In the genomic region with DNA sequence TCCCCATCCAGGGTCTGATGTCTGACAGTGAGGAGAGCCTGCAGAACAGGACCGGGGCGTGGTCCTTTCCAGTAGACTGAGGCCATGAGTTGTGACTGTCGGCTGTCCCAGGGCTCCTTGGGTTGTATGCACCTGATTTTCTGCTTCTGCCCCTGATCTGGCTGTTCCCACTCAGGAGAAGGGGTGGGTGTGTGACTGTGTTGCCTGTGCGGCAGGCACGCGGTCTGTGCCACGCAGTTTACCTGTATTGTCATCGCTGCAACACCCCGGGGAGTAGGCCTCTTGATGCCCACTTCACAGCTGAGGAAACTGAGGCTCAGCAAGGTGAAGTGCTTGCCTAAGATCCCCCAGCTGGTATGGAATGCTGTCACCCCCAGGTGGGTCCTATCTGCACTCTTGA, we compare ENCODE assay signal across 14 cellular contexts. TPM values are rescaled to one million over a fixed set of nuclear protein-coding genes. Genes with fewer than 3 reads are reported as not detected.
DNase-seq lines count a peak whose midpoint lies in the region; TF ChIP-seq lines count a peak whose summit lies in the region.
"Had no signal": no experiment of that assay in that cellular context is flagged by ENCODE, and none has a peak within 500 bp of the region (broad histone marks: within the 10 kb centered on the region; RNA-seq: fewer than 3 reads in every experiment).

No MANE protein-coding gene starts in this region.

- H3K4me1 ChIP-seq in adrenal gland (replicated peaks in 1 of 2): peaks cover 0 to 16% of the 10 kb centered on the region in 2 donors
- peaks cover 66 to 73% of the 10 kb centered on the region in 2 experiments for H3K4me1 ChIP-seq in neutrophil (ENCODE audit: control insufficient read depth in 1 of 2, insufficient read depth in 1 of 2, low read depth in 1 of 2, low read length in 1 of 2)
- peaks cover 0 to 52% (median 17%) of the 10 kb centered on the region in 4 donors for H3K4me1 ChIP-seq in tibial nerve

- H3K27me3 ChIP-seq in adrenal gland (peaks cover 10% of the 10 kb centered on the region), neutrophil (peaks cover 8% of the 10 kb centered on the region), tibial nerve (no peaks in the 10 kb centered on the region)

- TF ChIP-seq EP300 in tibial nerve (IDR thresholded peaks at IDR 0.05): no peak

- H3K27ac ChIP-seq in adrenal gland (peak overlapping the region in 3 of 5 donors; percentile 21 to 89 (median 74)), neutrophil (peak overlapping the region; percentile 48), tibial nerve (peak overlapping the region; percentile 64 to 92 (median 84))

- no peak for DNase-seq in adrenal gland
- no peak for DNase-seq in fibroblast of pulmonary artery (ENCODE audit: low read depth)
- DNase-seq in tibial nerve (ENCODE audit: low spot score in 2 of 2): no peak
- no peak for DNase-seq in HuH-7 (ENCODE audit: low spot score)
- DNase-seq in stimulated activated CD4-positive, alpha-beta T cell treated with anti-CD3 and anti-CD28 coated beads, Interleukin-4, amount 100 ng/mL, for 1 hour: no peak
- DNase-seq in D341Med (ENCODE audit: low spot score): no peak
- DNase-seq: activated CD4-positive, alpha-beta T cell treated with anti-CD3 and anti-CD28 coated beads, Interleukin-2, amount 50 U/mL, for 1 hour; cerebellar nuclear complex; foreskin melanocyte; islet precursor cell; NCI-H1105; T-helper 2 cell had no signal

- intact Hi-C loops in adrenal gland (cut with DNase I): no loop called here

- WGBS in adrenal gland, 4 donors: 85 to 95% (median 86%) methylated on average over 6 to 9 of the region's 9 CpGs; no CpG with 5 or more reads in 1 of the 4 donors
- WGBS in tibial nerve, 2 donors: 68 to 83% methylated on average over 8 to 9 of the region's 9 CpGs

- TF ChIP-seq CTCF in adrenal gland (IDR thresholded peaks at IDR 0.05) (no peak), fibroblast of pulmonary artery (IDR thresholded peaks at IDR 0.05; ENCODE audit: low read length, missing control alignments) (no peak), neutrophil (IDR thresholded peaks at IDR 0.05) (no peak), tibial nerve (IDR thresholded peaks at IDR 0.05) (no peak)

- peak in 1 of 2 donors; percentile 11 for TF ChIP-seq POLR2A in adrenal gland (IDR thresholded peaks at IDR 0.05)
- no peak for TF ChIP-seq POLR2A in tibial nerve (IDR thresholded peaks at IDR 0.05)

- H3K9me3 ChIP-seq in adrenal gland (replicated peaks in 1 of 3) (no peaks in the 10 kb centered on the region), neutrophil (no peaks in the 10 kb centered on the region), tibial nerve (no peaks in the 10 kb centered on the region)

- H3K36me3 ChIP-seq in adrenal gland (replicated peaks in 1 of 2) (no peaks in the 10 kb centered on the region), neutrophil (peaks cover 24% of the 10 kb centered on the region), tibial nerve (no peaks in the 10 kb centered on the region)

- H3K4me3 ChIP-seq in adrenal gland (peak overlapping the region in 1 of 4 donors; percentile 56), fibroblast of pulmonary artery (replicated peaks; ENCODE audit: low read depth, low read length) (peak overlapping the region; percentile 67), neutrophil (ENCODE audit: low read depth in 1 of 2, low read length in 1 of 2) (peak overlapping the region; percentile 75 to 81), tibial nerve (peak overlapping the region; percentile 43 to 63 (median 58))

RNA-seq across cellular contexts. Expression of a gene that starts 1.4 kb away (rescaled TPM):
- 100 to 1,000 TPM in 3 of 8 donors, 10 to 100 TPM in 5; 34.6 to 362 (median 85.3) TPM for total RNA-seq in adrenal gland
- polyA plus RNA-seq in adrenal gland: 10 to 100 TPM; 21.0 to 43.8 (median 42.1) TPM
- 100 to 1,000 TPM; 136 to 232 (median 207) TPM for total RNA-seq in tibial nerve
- polyA plus RNA-seq: IgD-negative memory B cell had no signal
